ENCODE assay signal across 8 cellular contexts in the genomic region with DNA sequence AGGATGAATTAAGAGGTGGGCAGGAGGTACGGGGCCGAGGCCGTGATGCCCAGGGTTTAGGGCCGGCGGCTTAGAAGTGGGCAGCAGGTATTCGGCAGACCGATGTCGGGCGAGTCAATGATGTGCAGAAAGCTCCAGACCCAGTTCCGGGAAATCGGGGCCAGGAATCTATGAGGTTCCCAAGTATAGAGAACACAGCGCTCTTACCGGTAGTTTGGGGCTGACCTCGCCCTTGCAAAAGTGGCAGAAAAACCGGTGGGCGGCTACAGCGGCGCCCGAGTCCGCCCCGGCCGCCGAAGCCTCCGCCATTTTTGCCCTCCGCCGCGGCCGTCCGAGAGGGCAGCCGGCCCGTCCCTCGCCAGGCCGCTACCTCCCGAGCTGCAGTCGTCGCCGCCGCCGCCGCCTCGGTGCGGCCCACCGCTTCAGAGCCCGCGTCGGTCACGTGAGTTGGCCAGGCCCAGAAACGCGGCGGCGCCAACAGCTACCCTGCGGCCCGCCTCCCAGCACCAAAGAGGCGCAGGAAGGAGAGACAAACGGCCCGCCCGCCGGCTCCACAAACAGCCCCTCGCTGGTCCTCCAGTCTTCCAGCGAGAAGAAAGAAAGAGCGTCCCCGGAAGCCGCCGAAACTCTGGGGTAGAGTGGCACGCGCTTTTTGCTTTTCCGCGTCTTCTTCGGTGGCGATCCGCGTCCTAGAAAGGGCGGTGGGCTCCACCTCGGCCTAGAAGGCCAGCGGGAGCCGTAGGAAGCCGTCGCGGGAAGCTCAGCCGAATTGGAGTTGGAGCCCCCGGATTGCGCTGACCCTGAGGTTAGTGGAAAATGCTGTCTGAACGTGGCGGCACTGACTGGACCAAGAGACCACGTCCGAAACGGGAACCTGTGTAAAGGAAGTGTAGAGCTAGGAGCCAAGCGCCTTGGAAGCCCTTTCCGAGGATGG. TPM values are rescaled to one million over a fixed set of nuclear protein-coding genes. Genes with fewer than 3 reads are reported as not detected.
A peak's percentile ranks its signal among the peaks of the same experiment; 100 is the strongest.
DNase-seq lines count a peak whose midpoint lies in the region; ATAC-seq and TF ChIP-seq lines count a peak whose summit lies in the region.

A gene with protein sequence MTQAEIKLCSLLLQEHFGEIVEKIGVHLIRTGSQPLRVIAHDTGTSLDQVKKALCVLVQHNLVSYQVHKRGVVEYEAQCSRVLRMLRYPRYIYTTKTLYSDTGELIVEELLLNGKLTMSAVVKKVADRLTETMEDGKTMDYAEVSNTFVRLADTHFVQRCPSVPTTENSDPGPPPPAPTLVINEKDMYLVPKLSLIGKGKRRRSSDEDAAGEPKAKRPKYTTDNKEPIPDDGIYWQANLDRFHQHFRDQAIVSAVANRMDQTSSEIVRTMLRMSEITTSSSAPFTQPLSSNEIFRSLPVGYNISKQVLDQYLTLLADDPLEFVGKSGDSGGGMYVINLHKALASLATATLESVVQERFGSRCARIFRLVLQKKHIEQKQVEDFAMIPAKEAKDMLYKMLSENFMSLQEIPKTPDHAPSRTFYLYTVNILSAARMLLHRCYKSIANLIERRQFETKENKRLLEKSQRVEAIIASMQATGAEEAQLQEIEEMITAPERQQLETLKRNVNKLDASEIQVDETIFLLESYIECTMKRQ (plus strand): TSS at position 636 of the 934 bp plus-strand sequence. CDS start 1,577 bp downstream, outside the sequence.
A gene (minus strand): TSS at position 531 of the 934 bp plus-strand sequence. CDS start 222 bp downstream, at position 309.

- H3K27me3 ChIP-seq in gastroesophageal sphincter (no peaks in the 10 kb centered on the region), neutrophil (no peaks in the 10 kb centered on the region)

- peak within 1 kb of the TSS; percentile 95 for H3K4me3 Mint-ChIP-seq in HFFc6
- H3K4me3 Mint-ChIP-seq in activated naive CD4-positive, alpha-beta T cell treated with anti-CD3 and anti-CD28 coated beads for 36 hours: peak within 1 kb of the TSS; percentile 95

- WGBS in gastroesophageal sphincter (ENCODE audit: low coverage in 1 of 2), 2 donors: 0 to 2% methylated on average over 9 to 17 of the region's 89 CpGs

- H3K27me3 Mint-ChIP-seq in HFFc6 (ENCODE audit: insufficient read depth): peaks cover 4% of the 10 kb centered on the region; the same call in 1 of the 2 replicates
- no peaks in the 10 kb centered on the region for H3K27me3 Mint-ChIP-seq in activated naive CD4-positive, alpha-beta T cell treated with anti-CD3 and anti-CD28 coated beads for 36 hours (ENCODE audit: low read depth)

- peak within 1 kb of the TSS; percentile 97 for H3K27ac Mint-ChIP-seq in HFFc6
- H3K27ac Mint-ChIP-seq in activated naive CD4-positive, alpha-beta T cell treated with anti-CD3 and anti-CD28 coated beads for 36 hours: peak within 1 kb of the TSS; percentile 95

- H3K36me3 Mint-ChIP-seq in HFFc6 (ENCODE audit: low read depth): peaks cover 34% of the 10 kb centered on the region
- H3K36me3 Mint-ChIP-seq in activated naive CD4-positive, alpha-beta T cell treated with anti-CD3 and anti-CD28 coated beads for 36 hours (ENCODE audit: low read depth): peaks cover 26% of the 10 kb centered on the region

- TF ChIP-seq CTCF in HFFc6 (IDR thresholded peaks at IDR 0.05): no peak
- TF ChIP-seq CTCF in NB4 (IDR thresholded peaks at IDR 0.05; ENCODE audit: low read depth, low read length): no peak
- peak in 2 of 4 experiments; percentile 5 to 16 for TF ChIP-seq CTCF in gastroesophageal sphincter (IDR thresholded peaks at IDR 0.05)
- peak; percentile 9 for TF ChIP-seq CTCF in neutrophil (IDR thresholded peaks at IDR 0.05)

- H3K9me3 Mint-ChIP-seq in HFFc6: no peaks in the 10 kb centered on the region
- H3K9me3 Mint-ChIP-seq in activated naive CD4-positive, alpha-beta T cell treated with anti-CD3 and anti-CD28 coated beads for 36 hours: peaks cover 2% of the 10 kb centered on the region

- H3K4me3 ChIP-seq in NB4 (ENCODE audit: low read depth, low read length): peak within 1 kb of the TSS; percentile 99
- peak within 1 kb of the TSS; percentile 97 for H3K4me3 ChIP-seq in SK-N-MC
- H3K4me3 ChIP-seq in gastroesophageal sphincter: peak within 1 kb of the TSS; percentile 75 to 83
- peak within 1 kb of the TSS; percentile 67 to 87 for H3K4me3 ChIP-seq in neutrophil (ENCODE audit: low read depth in 1 of 2, low read length in 1 of 2)

- no peaks in the 10 kb centered on the region for H3K9me3 ChIP-seq in SK-N-MC (ENCODE audit: low read depth, low read length)
- H3K9me3 ChIP-seq in gastroesophageal sphincter: no peaks in the 10 kb centered on the region
- H3K9me3 ChIP-seq in neutrophil: no peaks in the 10 kb centered on the region

- peak; percentile 97 for ATAC-seq in gastroesophageal sphincter

- H3K4me1 ChIP-seq in gastroesophageal sphincter (peaks cover 0 to 25% (median 5%) of the 10 kb centered on the region in 3 donors), neutrophil (ENCODE audit: control insufficient read depth in 1 of 2, insufficient read depth in 1 of 2, low read depth in 1 of 2, low read length in 1 of 2) (peaks cover 8 to 9% of the 10 kb centered on the region in 2 experiments)

- CTCF ChIA-PET in activated naive CD4-positive, alpha-beta T cell treated with anti-CD3 and anti-CD28 coated beads for 36 hours (lab: Charles Lee): interaction anchor here (1.1 to 1.2 kb wide), 2 partner anchors 22 to 140 kb away, joined by 4 to 6 read pairs; a partner anchor contains a TSS

- TF ChIP-seq EP300 in gastroesophageal sphincter (IDR thresholded peaks at IDR 0.05): no peak

- intact Hi-C loops in activated naive CD4-positive, alpha-beta T cell treated with anti-CD3 and anti-CD28 coated beads for 36 hours (cut with micrococcal nuclease): no loop called here

- H3K4me1 Mint-ChIP-seq in HFFc6 (ENCODE audit: low read depth): peaks cover 30% of the 10 kb centered on the region
- peaks cover 45% of the 10 kb centered on the region for H3K4me1 Mint-ChIP-seq in activated naive CD4-positive, alpha-beta T cell treated with anti-CD3 and anti-CD28 coated beads for 36 hours (ENCODE audit: low read depth)

- H3K27ac ChIP-seq in SK-N-MC (peak within 1 kb of the TSS; percentile 76), gastroesophageal sphincter (peak within 1 kb of the TSS; percentile 68 to 94 (median 91)), neutrophil (peak within 1 kb of the TSS; percentile 86), substantia nigra (ENCODE audit: low read depth, low read length, poor library complexity, severe bottlenecking) (peak within 1 kb of the TSS; percentile 86)

- peak; percentile 79 for TF ChIP-seq POLR2A in NB4 (IDR thresholded peaks at IDR 0.05; ENCODE audit: extremely low read depth, insufficient read length)
- TF ChIP-seq POLR2A in gastroesophageal sphincter (IDR thresholded peaks at IDR 0.05): peak; percentile 91 to 92

- H3K9ac ChIP-seq in SK-N-MC (ENCODE audit: insufficient read length): peak within 1 kb of the TSS; percentile 97

- DNase-seq in GM03348 (ENCODE audit: low spot score) (peak; percentile 93), HFFc6 (peak; percentile 90), NB4 (ENCODE audit: low read depth) (peak; percentile 95), SK-N-MC (ENCODE audit: low read depth, low spot score) (peak; percentile 50), substantia nigra (lab: John Stamatoyannopoulos, UW) (peak; percentile 35 to 92 (median 80))
- peak; percentile 82 for DNase-seq in activated naive CD4-positive, alpha-beta T cell treated with anti-CD3 and anti-CD28 coated beads for 36 hours

- H3K36me3 ChIP-seq in SK-N-MC (ENCODE audit: insufficient read depth, low read length) (peaks cover 32% of the 10 kb centered on the region), gastroesophageal sphincter (peaks cover 9 to 32% of the 10 kb centered on the region in 2 donors), neutrophil (peaks cover 15% of the 10 kb centered on the region)

RNA-seq across cellular contexts. Expression of the first gene that starts in this region (rescaled TPM):
- total RNA-seq in HFFc6 (2021; fragmentation: NEBNext Ultra II Directional; extraction: Animal tissue kit (Norgen Biotek cat#: 25700)): 10 to 100 TPM; 31.4 to 39.1 (median 35.1) TPM
- total RNA-seq in activated naive CD4-positive, alpha-beta T cell treated with anti-CD3 and anti-CD28 coated beads for 36 hours: 10 to 100 TPM; 18.8 to 19.2 TPM
- 10 to 100 TPM; 24.8 to 37.7 (median 29.9) TPM for total RNA-seq in gastroesophageal sphincter

RNA-seq across cellular contexts. Expression of the second gene that starts in this region (rescaled TPM):
- total RNA-seq in HFFc6 (2021; fragmentation: NEBNext Ultra II Directional; extraction: Animal tissue kit (Norgen Biotek cat#: 25700)): 10 to 100 TPM; 14.0 to 23.0 (median 21.2) TPM
- total RNA-seq in activated naive CD4-positive, alpha-beta T cell treated with anti-CD3 and anti-CD28 coated beads for 36 hours: 1 to 10 TPM; 7.5 to 8.0 TPM
- 10 to 100 TPM; 34.3 to 54.9 (median 39.9) TPM for total RNA-seq in gastroesophageal sphincter

Comparison
In these comparisons a context has a peak if more than half of its experiments do, and no peak if none do; other contexts are left out.
1. Peak in every context shown above with its lines: DNase-seq, ATAC-seq, H3K4me3 ChIP-seq and H3K27ac ChIP-seq.